ENCODE assay signal across 9 cellular contexts in genomic region chr14:35534884-35535793, GRCh38. TPM values are rescaled to one million over a fixed set of nuclear protein-coding genes. Genes with fewer than 3 reads are reported as not detected.
A peak's percentile ranks its signal among the peaks of the same experiment; 100 is the strongest.
DNase-seq lines count a peak whose midpoint lies in the region; ATAC-seq, FAIRE-seq and TF ChIP-seq lines count a peak whose summit lies in the region.
"Had no signal": no experiment of that assay in that cellular context is flagged by ENCODE, and none has a peak within 500 bp of the region (broad histone marks: within the 10 kb centered on the region; RNA-seq: fewer than 3 reads in every experiment).

No MANE protein-coding gene starts in this region.

- H3K27me3 ChIP-seq in endodermal cell (ENCODE audit: control insufficient read depth, insufficient read depth, low read length, poor library complexity, severe bottlenecking): peaks cover 76% of the 10 kb centered on the region

- WGBS in endodermal cell (ENCODE audit: insufficient coverage in 1 of 2, insufficient read length in 1 of 2), 2 experiments: 2 to 4% methylated on average over 31 to 80 of the region's 80 CpGs

- peaks cover 4% of the 10 kb centered on the region for H3K36me3 Mint-ChIP-seq in endodermal cell (ENCODE audit: low read depth)

- H3K9me3 Mint-ChIP-seq in endodermal cell: no peaks in the 10 kb centered on the region

- H3K4me1 ChIP-seq in endodermal cell (ENCODE audit: control insufficient read depth, insufficient read depth, low read length) (peaks cover 4% of the 10 kb centered on the region), mucosa of descending colon (ENCODE audit: low read depth) (peaks cover 25% of the 10 kb centered on the region)

- H3K9me3 ChIP-seq in endodermal cell (ENCODE audit: control insufficient read depth, low read length) (no peaks in the 10 kb centered on the region), mucosa of descending colon (no peaks in the 10 kb centered on the region)
- H3K9me3 ChIP-seq: neutrophil had no signal

- peak; percentile 56 for ATAC-seq in HG02623 (IDR thresholded peaks at IDR 0.05; ENCODE audit: unreplicated experiment)
- peak; percentile 90 for ATAC-seq in mucosa of descending colon

- H3K4me3 Mint-ChIP-seq in endodermal cell: peak overlapping the region; percentile 27

- peaks cover 72% of the 10 kb centered on the region for H3K27me3 Mint-ChIP-seq in endodermal cell (ENCODE audit: insufficient read depth)

- no peak for TF ChIP-seq CTCF in endodermal cell (conservative IDR thresholded peaks at IDR 0.05)
- no peak for TF ChIP-seq CTCF in mucosa of descending colon (IDR thresholded peaks at IDR 0.05)

- intact Hi-C loops in mucosa of descending colon (cut with DNase I, micrococcal nuclease): no loop called here

- no peak overlapping the region for H3K27ac ChIP-seq in endodermal cell (ENCODE audit: low read depth, low read length)
- H3K27ac ChIP-seq: neutrophil had no signal

- FAIRE-seq in GM12892 (lab: Jason Lieb, UNC): peak; percentile 27

- DNase-seq in GM12892 (ENCODE audit: insufficient read length) (peak; percentile 57), NCI-H345 (lab: John Stamatoyannopoulos, UW) (peak; percentile 18), endodermal cell (peak; percentile 94), mucosa of descending colon (peak; percentile 58 to 83 (median 72)), LoVo (ENCODE audit: low spot score) (no peak)
- peak; percentile 60 for DNase-seq in activated CD8-positive, alpha-beta memory T cell treated with anti-CD3 and anti-CD28 coated beads, Interleukin-2, amount 50 U/mL, for 4 hours
- peak; percentile 19 to 60 (median 39) for DNase-seq in stimulated activated naive CD4-positive, alpha-beta T cell (lab: John Stamatoyannopoulos, UW)

- H3K36me3 ChIP-seq in endodermal cell (ENCODE audit: control insufficient read depth, insufficient read depth, low read length) (no peaks in the 10 kb centered on the region), mucosa of descending colon (ENCODE audit: low read depth) (no peaks in the 10 kb centered on the region)
- H3K36me3 ChIP-seq: neutrophil had no signal

- H3K9ac ChIP-seq in endodermal cell (ENCODE audit: extremely low read depth, low read length, poor library complexity, severe bottlenecking): no peak overlapping the region

- no peak for TF ChIP-seq POLR2A in GM12892 (IDR thresholded peaks at IDR 0.05; ENCODE audit: low read depth, low read length)

- peaks cover 7% of the 10 kb centered on the region for H3K4me1 Mint-ChIP-seq in endodermal cell

- H3K27ac Mint-ChIP-seq in endodermal cell: no peak overlapping the region

- H3K4me3 ChIP-seq in endodermal cell (ENCODE audit: low read length) (peak overlapping the region; percentile 76), mucosa of descending colon (no peak overlapping the region)

RNA-seq across cellular contexts. Expression of gene INSM2, which starts 1.2 kb away (rescaled TPM):
- not detected for polyA plus RNA-seq in GM12892 (2012; ENCODE audit: missing spikeins)
- total RNA-seq in endodermal cell (under 1 TPM; 0.15 to 0.18 TPM), mucosa of descending colon (not detected)
- polyA plus RNA-seq in endodermal cell (2013, experiment 1 of 2): 0.07 TPM
- polyA plus RNA-seq in endodermal cell (2013, experiment 2 of 2): 0.08 TPM
